In genomic region chr5:6236858-6237481, GRCh38 we compare ENCODE assay signal across 17 cellular contexts.
DNase-seq lines count a peak whose midpoint lies in the region; ATAC-seq and TF ChIP-seq lines count a peak whose summit lies in the region.
"Had no signal": no experiment of that assay in that cellular context is flagged by ENCODE, and none has a peak within 500 bp of the region (broad histone marks: within the 10 kb centered on the region; RNA-seq: fewer than 3 reads in every experiment).

No MANE protein-coding gene starts in this region.

- H3F3A ChIP-seq in GM23338 (replicated peaks; ENCODE audit: low read depth): no peaks in the 10 kb centered on the region
- no peaks in the 10 kb centered on the region for H3F3A ChIP-seq in smooth muscle cell (ENCODE audit: low read depth)

- H3K36me3 ChIP-seq in GM23338 (ENCODE audit: insufficient read depth) (no peaks in the 10 kb centered on the region), brain microvascular endothelial cell (replicated peaks) (no peaks in the 10 kb centered on the region), smooth muscle cell (ENCODE audit: low read depth) (no peaks in the 10 kb centered on the region), testis (ENCODE audit: low read depth, missing control alignments) (no peaks in the 10 kb centered on the region)
- H3K36me3 ChIP-seq: heart right ventricle, left lung, SJCRH30 had no signal

- H3K27ac Mint-ChIP-seq in GM23338: no peak overlapping the region
- H3K27ac Mint-ChIP-seq: activated CD8-positive, alpha-beta T cell treated with anti-CD3 and anti-CD28 coated beads for 36 hours; CD14-positive monocyte; IgD-negative memory B cell had no signal

- no peak overlapping the region for H3K4me3 Mint-ChIP-seq in GM23338
- H3K4me3 Mint-ChIP-seq: activated CD8-positive, alpha-beta T cell treated with anti-CD3 and anti-CD28 coated beads for 36 hours; CD14-positive monocyte had no signal

- no peak for TF ChIP-seq CTCF in GM23338 (conservative IDR thresholded peaks at IDR 0.05; ENCODE audit: low read depth in 2 of 2)
- no peak for TF ChIP-seq CTCF in brain microvascular endothelial cell (IDR thresholded peaks at IDR 0.05; ENCODE audit: low read depth, low read length, missing control alignments)
- TF ChIP-seq CTCF in smooth muscle cell (IDR thresholded peaks at IDR 0.05; ENCODE audit: borderline replicate concordance, insufficient read depth, poor library complexity, severe bottlenecking): no peak
- TF ChIP-seq CTCF in RWPE1 (conservative IDR thresholded peaks at IDR 0.05; ENCODE audit: low read depth): no peak
- TF ChIP-seq CTCF in testis (IDR thresholded peaks at IDR 0.05): no peak

- in situ Hi-C loops in brain microvascular endothelial cell (cut with HindIII; ENCODE audit: low pct_ligation_motif_present, low sequenced_read_pairs): no loop called here

- H3K9me3 ChIP-seq in smooth muscle cell (replicated peaks; ENCODE audit: low read depth): no peaks in the 10 kb centered on the region
- no peaks in the 10 kb centered on the region for H3K9me3 ChIP-seq in testis
- H3K9me3 ChIP-seq: SJCRH30 had no signal

- H3K27me3 ChIP-seq in GM23338 (ENCODE audit: insufficient read depth) (no peaks in the 10 kb centered on the region), brain microvascular endothelial cell (replicated peaks) (no peaks in the 10 kb centered on the region), smooth muscle cell (ENCODE audit: low read depth) (no peaks in the 10 kb centered on the region), testis (no peaks in the 10 kb centered on the region)
- H3K27me3 ChIP-seq: heart right ventricle, left lung, SJCRH30 had no signal

- H3K4me3 ChIP-seq in GM23338 (no peak overlapping the region), brain microvascular endothelial cell (ENCODE audit: low read depth, low read length) (no peak overlapping the region), smooth muscle cell (no peak overlapping the region), testis (no peak overlapping the region)
- H3K4me3 ChIP-seq: heart right ventricle, left lung, SJCRH30 had no signal

- H3K27ac ChIP-seq in GM23338 (ENCODE audit: low read depth) (no peak overlapping the region), brain microvascular endothelial cell (no peak overlapping the region), smooth muscle cell (ENCODE audit: low read depth) (no peak overlapping the region), RWPE1 (no peak overlapping the region), testis (no peak overlapping the region)
- H3K27ac ChIP-seq: heart right ventricle, left lung, SJCRH30 had no signal

- H3K4me1 Mint-ChIP-seq in GM23338: 0 out of 3 replicates have a peak, but pooled peaks cover 4% of the 10 kb centered on the region
- H3K4me1 Mint-ChIP-seq: CD14-positive monocyte had no signal

- H3K9me3 Mint-ChIP-seq in GM23338: peaks cover 8% of the 10 kb centered on the region; the same call in 1 of the 3 replicates

- DNase-seq in GM23338 (ENCODE audit: low spot score): no peak
- DNase-seq in mucosa of gallbladder (ENCODE audit: low spot score): peak; percentile 5
- DNase-seq in brain microvascular endothelial cell: no peak
- no peak for DNase-seq in smooth muscle cell (lab: John Stamatoyannopoulos, UW; ENCODE audit: unreplicated experiment)
- no peak for DNase-seq in RWPE1 (ENCODE audit: low spot score)
- no peak for DNase-seq in testis
- DNase-seq: activated CD8-positive, alpha-beta T cell treated with anti-CD3 and anti-CD28 coated beads for 36 hours; activated naive CD4-positive, alpha-beta T cell treated with Interleukin-2 at 50 U/mL for 16 hours; heart right ventricle; left lung; NCI-H1436; NCI-H748 treated with DMSO at 0.1 percent for 48 hours; SJCRH30 had no signal

- H2AFZ ChIP-seq in GM23338 (0 out of 2 replicates have a peak overlapping the region, but pooled peaks have one; percentile 23), smooth muscle cell (ENCODE audit: low read depth) (no peak overlapping the region)

- CTCF ChIA-PET in RWPE1 (lab: Yijun Ruan, JAX): no interaction called here

- no peaks in the 10 kb centered on the region for H4K20me1 ChIP-seq in GM23338 (replicated peaks; ENCODE audit: insufficient read depth)
- H4K20me1 ChIP-seq in smooth muscle cell (ENCODE audit: low read depth): no peaks in the 10 kb centered on the region

- intact Hi-C loops in testis (cut with DNase I; ENCODE audit: low total_unique reads): no loop called here

- H3K27me3 Mint-ChIP-seq in GM23338 (ENCODE audit: insufficient read depth, low read depth, poor library complexity): peaks cover 2% of the 10 kb centered on the region
- H3K27me3 Mint-ChIP-seq: IgD-negative memory B cell had no signal

- POLR2A ChIA-PET in RWPE1 (lab: Yijun Ruan, JAX; ENCODE audit: low non-redundant PET): no interaction called here

- no peaks in the 10 kb centered on the region for H3K4me1 ChIP-seq in GM23338 (ENCODE audit: insufficient read depth)
- H3K4me1 ChIP-seq in smooth muscle cell (ENCODE audit: low read depth): no peaks in the 10 kb centered on the region
- no peaks in the 10 kb centered on the region for H3K4me1 ChIP-seq in testis
- H3K4me1 ChIP-seq: heart right ventricle, left lung, SJCRH30 had no signal

- no peaks in the 10 kb centered on the region; the same call in 1 of the 2 replicates for H3K9me2 ChIP-seq in GM23338 (ENCODE audit: insufficient read depth)

- no peak for TF ChIP-seq POLR2A in testis (IDR thresholded peaks at IDR 0.05)

- H3K4me2 ChIP-seq in GM23338 (no peak overlapping the region), smooth muscle cell (no peak overlapping the region)

- no peaks in the 10 kb centered on the region for H3K79me2 ChIP-seq in GM23338 (replicated peaks; ENCODE audit: insufficient read depth)
- H3K79me2 ChIP-seq in smooth muscle cell (ENCODE audit: low read depth): no peaks in the 10 kb centered on the region

- no peak overlapping the region for H3K9ac ChIP-seq in smooth muscle cell (ENCODE audit: low read depth)

- no peaks in the 10 kb centered on the region for H3K36me3 Mint-ChIP-seq in GM23338 (ENCODE audit: low read depth)
- H3K36me3 Mint-ChIP-seq: CD14-positive monocyte had no signal

- whole genome bisulfite sequencing in smooth muscle cell (ENCODE audit: low lambda C conversion rate): 82% methylated on average over 8 of the region's 8 CpGs
- WGBS in testis, 2 donors: 91 to 93% methylated on average over 8 of the region's 8 CpGs

- ATAC-seq in GM18868 (IDR thresholded peaks at IDR 0.05; ENCODE audit: unreplicated experiment) (peak; percentile 96), GM23338 (no peak), HG03460 (IDR thresholded peaks at IDR 0.05; ENCODE audit: unreplicated experiment) (peak; percentile 70)
- ATAC-seq: activated CD8-positive, alpha-beta T cell treated with anti-CD3 and anti-CD28 coated beads for 36 hours; heart right ventricle; left lung had no signal

TF ChIP-seq in GM23338, 12 proteins besides CTCF, POLR2A, EP300 and RAD21:
- TF ChIP-seq EZH2phosphoT487 (IDR thresholded peaks at IDR 0.05; ENCODE audit: unreplicated experiment): no peak
